8 cellular contexts compared by ENCODE assay signal in the genomic region with DNA sequence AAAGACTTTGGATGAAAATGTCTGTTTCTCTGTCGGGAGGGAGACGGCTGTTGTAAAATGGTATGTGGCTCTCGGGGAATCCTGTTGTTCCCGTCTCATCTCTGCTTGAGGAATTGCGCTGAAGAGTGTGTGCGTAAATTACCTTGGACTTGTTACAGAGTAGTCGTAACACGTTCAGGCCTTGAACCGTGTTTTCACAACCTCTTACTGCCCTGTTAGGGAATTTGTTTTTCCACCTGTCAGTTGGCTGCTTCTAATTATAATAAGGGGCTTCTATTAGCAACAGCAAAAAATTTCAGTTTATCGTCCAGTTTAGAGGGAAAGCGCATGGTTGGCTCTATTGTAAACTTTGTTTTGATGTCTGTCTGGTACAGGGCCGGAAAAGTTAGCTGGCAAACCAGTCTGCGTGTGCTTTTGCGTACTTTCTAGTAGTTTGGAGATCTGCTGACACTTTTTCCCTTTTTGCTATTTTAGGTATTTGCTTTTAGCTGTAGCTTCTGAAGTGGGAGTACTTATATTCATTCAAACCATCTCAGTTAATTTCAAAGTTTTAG. TPM values are rescaled to one million over a fixed set of nuclear protein-coding genes. Genes with fewer than 3 reads are reported as not detected.
DNase-seq lines count a peak whose midpoint lies in the region; ATAC-seq and TF ChIP-seq lines count a peak whose summit lies in the region.

No MANE protein-coding gene starts in this region.

- no peak for TF ChIP-seq POLR2A in ovary (IDR thresholded peaks at IDR 0.05)

- H3K4me1 ChIP-seq in ACC112 (ENCODE audit: control insufficient read depth, insufficient read depth, low read length, unreplicated experiment), result peaks cover 30% of the 10 kb centered on the region
- peaks cover 11% of the 10 kb centered on the region; the same call in 1 of the 2 replicates for H3K4me1 ChIP-seq in HUES6 (ENCODE audit: control insufficient read depth, insufficient read depth, low read length)
- H3K4me1 ChIP-seq in ovary (ENCODE audit: insufficient read depth), result peaks cover 6% of the 10 kb centered on the region

- peaks cover 55% of the 10 kb centered on the region for H3K79me2 ChIP-seq in ACC112 (ENCODE audit: control insufficient read depth, insufficient read depth, low read length, unreplicated experiment)

- TF ChIP-seq CTCF in WI38 (IDR thresholded peaks at IDR 0.05; ENCODE audit: low read depth, low read length) (no peak), fibroblast of villous mesenchyme (IDR thresholded peaks at IDR 0.05; ENCODE audit: insufficient read depth, low read depth, low read length) (no peak), ovary (IDR thresholded peaks at IDR 0.05) (no peak)

- ATAC-seq in GM18873 (IDR thresholded peaks at IDR 0.05; ENCODE audit: low FRiP score, unreplicated experiment), result peak; percentile 9

- H3K27me3 ChIP-seq in ACC112 (ENCODE audit: insufficient read depth, low read length) (no peaks in the 10 kb centered on the region), HUES6 (ENCODE audit: control insufficient read depth, insufficient read depth, low read length) (no peaks in the 10 kb centered on the region), ovary (no peaks in the 10 kb centered on the region)

- H2AFZ ChIP-seq in ACC112 (ENCODE audit: low read length, unreplicated experiment), result no peak overlapping the region

- H3K36me3 ChIP-seq in ACC112 (ENCODE audit: insufficient read depth, low read length), result no peaks in the 10 kb centered on the region
- no peaks in the 10 kb centered on the region for H3K36me3 ChIP-seq in HUES6 (ENCODE audit: control insufficient read depth, insufficient read depth, low read length)
- no peaks in the 10 kb centered on the region for H3K36me3 ChIP-seq in ovary

- H3K9me3 ChIP-seq in HUES6 (ENCODE audit: control insufficient read depth, insufficient read depth, low read depth, low read length) (no peaks in the 10 kb centered on the region), ovary (no peaks in the 10 kb centered on the region)

- TF ChIP-seq EP300 in ovary (IDR thresholded peaks at IDR 0.05), result no peak

- H3K4me3 ChIP-seq in ACC112 (ENCODE audit: low read depth, low read length), result peak overlapping the region; percentile 91
- peak overlapping the region; percentile 98 for H3K4me3 ChIP-seq in HUES6 (ENCODE audit: low read depth, low read length)
- H3K4me3 ChIP-seq in WI38 (ENCODE audit: low read depth, low read length), result peak overlapping the region; percentile 89
- H3K4me3 ChIP-seq in fibroblast of villous mesenchyme (ENCODE audit: low read depth, low read length), result peak overlapping the region; percentile 96
- H3K4me3 ChIP-seq in ovary, result peak overlapping the region; percentile 95

- H3K27ac ChIP-seq in ACC112 (ENCODE audit: low read depth, low read length) (peak overlapping the region; percentile 99), HUES6 (ENCODE audit: low read depth, low read length) (peak overlapping the region; percentile 95; the same call in 1 of the 2 replicates), ovary (peak overlapping the region; percentile 100)

- DNase-seq in fibroblast of villous mesenchyme (ENCODE audit: low read depth) (no peak), ovary (peak in 1 of 5 donors; percentile 73), ACHN (no peak), 8988T (no peak)

- in situ Hi-C loops in ACHN (cut with HindIII; ENCODE audit: low pct_ligation_motif_present, low pct_unique_long_range_greater_than_20kb, low sequenced_read_pairs), result no loop called here

- intact Hi-C loops in ovary (cut with DNase I), result loop anchor here in 3 of 4 donors (5.0 to 10.0 kb wide), 3 partner anchors 69 to 96 kb away; partner anchors contain the start of gene CSTF3 (in 3 of the 3)

- 0 to 1% (median 0%) methylated on average over 14 of the region's 14 CpGs for WGBS in ovary, 3 donors

- peak overlapping the region; percentile 98 for H3K9ac ChIP-seq in HUES6 (ENCODE audit: low read length)

RNA-seq across cellular contexts. Expression of gene HIPK3, which starts 1.5 kb away (rescaled TPM):
- total RNA-seq in fibroblast of villous mesenchyme (75.1 and 121 TPM in 2 replicates), ovary (100 to 1,000 TPM; 148 to 252 (median 182) TPM)
- 10 to 100 TPM; 28.0 to 33.2 TPM for polyA plus RNA-seq in ovary
